7 cellular contexts compared by ENCODE assay signal in genomic region chr16:29200033-29200661, GRCh38.
DNase-seq lines count a peak whose midpoint lies in the region; ATAC-seq and TF ChIP-seq lines count a peak whose summit lies in the region.
"Not testable (repeated sequence)": the region's sequence is repeated elsewhere in the genome, so short reads cannot be mapped to it uniquely, and the experiment has no call there.

No MANE protein-coding gene starts in this region.

- intact Hi-C loops in esophagus squamous epithelium (cut with DNase I); left ventricle myocardium inferior (cut with micrococcal nuclease): not testable (repeated sequence)

- H3K9me3 Mint-ChIP-seq in stimulated activated naive B cell treated with anti-CD40 and anti-IgM and Interleukin-4, amounts not matched to agents 10 μg/mL and 1 μg/mL and 100 μg/mL, for 72 hours, result not testable (repeated sequence)

- not testable (repeated sequence) for ATAC-seq in stimulated activated naive B cell treated with anti-CD40 and anti-IgM and Interleukin-4, amounts not matched to agents 10 μg/mL and 1 μg/mL and 100 μg/mL, for 72 hours (replicated peaks)

- H3K36me3 ChIP-seq in SJSA1; brain microvascular endothelial cell (replicated peaks); esophagus squamous epithelium; left ventricle myocardium inferior; muscle layer of duodenum (ENCODE audit: control insufficient read depth in 1 of 2, insufficient read depth in 2 of 2, low read length in 2 of 2): not testable (repeated sequence)

- not testable (repeated sequence) for H3K4me1 Mint-ChIP-seq in stimulated activated naive B cell treated with anti-CD40 and anti-IgM and Interleukin-4, amounts not matched to agents 10 μg/mL and 1 μg/mL and 100 μg/mL, for 72 hours

- not testable (repeated sequence) for H3K4me3 ChIP-seq in SJSA1; esophagus squamous epithelium; left ventricle myocardium inferior; muscle layer of duodenum (ENCODE audit: low read depth in 1 of 2, low read length in 2 of 2)
- H3K4me3 ChIP-seq in brain microvascular endothelial cell (ENCODE audit: low read depth, low read length), result peak overlapping the region; percentile 20

- in situ Hi-C loops in brain microvascular endothelial cell (cut with HindIII; ENCODE audit: low pct_ligation_motif_present, low sequenced_read_pairs), result not testable (repeated sequence)

- H3K27ac ChIP-seq in SJSA1 (peak overlapping the region; percentile 60; the same call in 1 of the 2 replicates), brain microvascular endothelial cell (peak overlapping the region; percentile 93), esophagus squamous epithelium (peak overlapping the region in 3 of 4 donors; percentile 67 to 84 (median 78)), left ventricle myocardium inferior (replicated peaks) (peak overlapping the region; percentile 77), muscle layer of duodenum (ENCODE audit: low read length) (peak overlapping the region; percentile 8)

- peaks cover 21 to 36% of the 10 kb centered on the region in 2 donors for H3K36me3 Mint-ChIP-seq in stimulated activated naive B cell treated with anti-CD40 and anti-IgM and Interleukin-4, amounts not matched to agents 10 μg/mL and 1 μg/mL and 100 μg/mL, for 72 hours

- H3K27me3 Mint-ChIP-seq in stimulated activated naive B cell treated with anti-CD40 and anti-IgM and Interleukin-4, amounts not matched to agents 10 μg/mL and 1 μg/mL and 100 μg/mL, for 72 hours, result not testable (repeated sequence)

- DNase-seq in GM04504 (ENCODE audit: low read depth), result peak; percentile 55
- peak; percentile 69 to 77 for DNase-seq in SJSA1 (ENCODE audit: low read depth in 1 of 2, low spot score in 2 of 2)
- DNase-seq in brain microvascular endothelial cell, result peak; percentile 74
- DNase-seq in esophagus squamous epithelium (lab: John Stamatoyannopoulos, UW); left ventricle myocardium inferior; stimulated activated naive B cell treated with anti-CD40 and anti-IgM and Interleukin-4, amounts not matched to agents 10 μg/mL and 1 μg/mL and 100 μg/mL, for 72 hours: not testable (repeated sequence)

- 48 to 52% methylated on average over 5 to 12 of the region's 13 CpGs for WGBS in esophagus squamous epithelium, 2 donors

- H3K4me1 ChIP-seq in SJSA1 (replicated peaks), result not testable (repeated sequence)
- H3K4me1 ChIP-seq in esophagus squamous epithelium, result peaks cover 0 to 55% (median 5%) of the 10 kb centered on the region in 3 donors
- peaks cover 19% of the 10 kb centered on the region for H3K4me1 ChIP-seq in left ventricle myocardium inferior
- H3K4me1 ChIP-seq in muscle layer of duodenum (ENCODE audit: control insufficient read depth in 1 of 2, insufficient read depth in 2 of 2, low read length in 2 of 2), result peaks cover 0 to 33% of the 10 kb centered on the region in 2 donors

- TF ChIP-seq CTCF in brain microvascular endothelial cell (IDR thresholded peaks at IDR 0.05; ENCODE audit: low read depth, low read length, missing control alignments), result peak; percentile 2
- not testable (repeated sequence) for TF ChIP-seq CTCF in esophagus squamous epithelium (IDR thresholded peaks at IDR 0.05); left ventricle myocardium inferior (IDR thresholded peaks at IDR 0.05; ENCODE audit: borderline replicate concordance)

- not testable (repeated sequence) for H3K9me3 ChIP-seq in SJSA1 (replicated peaks); esophagus squamous epithelium; left ventricle myocardium inferior (replicated peaks); muscle layer of duodenum (ENCODE audit: control insufficient read depth in 1 of 2, low read length in 2 of 2)

- H3K4me3 Mint-ChIP-seq in stimulated activated naive B cell treated with anti-CD40 and anti-IgM and Interleukin-4, amounts not matched to agents 10 μg/mL and 1 μg/mL and 100 μg/mL, for 72 hours, result not testable (repeated sequence)

- TF ChIP-seq POLR2A in esophagus squamous epithelium (IDR thresholded peaks at IDR 0.05), result not testable (repeated sequence)

- peak overlapping the region; percentile 59 for H3K27ac Mint-ChIP-seq in stimulated activated naive B cell treated with anti-CD40 and anti-IgM and Interleukin-4, amounts not matched to agents 10 μg/mL and 1 μg/mL and 100 μg/mL, for 72 hours

- not testable (repeated sequence) for H3K27me3 ChIP-seq in SJSA1 (replicated peaks); brain microvascular endothelial cell (replicated peaks); esophagus squamous epithelium; left ventricle myocardium inferior (ENCODE audit: low read depth); muscle layer of duodenum (ENCODE audit: low read depth, low read length)

Comparison
In these comparisons a context has a peak if more than half of its experiments do, and no peak if none do; other contexts are left out.
1. H3K27ac ChIP-seq: peak in every context shown above with its lines; median percentile 93 in brain microvascular endothelial cell; 78 in esophagus squamous epithelium; 77 in left ventricle myocardium inferior; 60 in SJSA1; 8 in muscle layer of duodenum.